ENCODE assay signal across 5 cellular contexts in genomic region chr3:62928256-62928655, GRCh38.
"Had no signal": no experiment of that assay in that cellular context is flagged by ENCODE, and none has a peak within 500 bp of the region (broad histone marks: within the 10 kb centered on the region; RNA-seq: fewer than 3 reads in every experiment).

No MANE protein-coding gene starts in this region.

- H3K4me3 ChIP-seq: K562 had no signal

- ATAC-seq: HepG2, K562 had no signal

- DNase-seq: IMR-90, KBM-7, KG1 had no signal
